Comparison of ENCODE assay signal across 1 cellular context in the genomic region with DNA sequence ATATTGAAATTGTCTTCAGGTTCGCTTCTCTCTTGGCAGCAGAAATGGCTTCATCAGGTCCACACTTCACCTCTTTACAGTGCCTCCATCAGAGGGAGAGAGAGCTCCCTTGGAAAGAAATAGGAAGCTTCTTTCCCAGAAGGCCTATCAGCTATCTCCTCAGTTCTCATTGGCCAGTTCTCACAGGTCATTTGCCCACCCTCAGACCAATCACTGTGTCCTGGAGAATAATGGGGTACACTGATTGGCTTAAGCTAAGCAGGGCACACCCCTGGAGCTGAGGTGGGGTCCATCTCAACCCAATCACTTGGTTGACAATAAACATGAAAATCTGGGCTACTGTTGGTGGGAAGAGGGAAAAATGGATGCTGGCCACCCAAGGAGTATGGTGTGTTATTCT.
TF ChIP-seq lines count a peak whose summit lies in the region.

No MANE protein-coding gene starts in this region.

TF ChIP-seq in IMR-90, 13 proteins besides CTCF, POLR2A, EP300 and RAD21:
- no peak for TF ChIP-seq NFE2L2 (IDR thresholded peaks at IDR 0.05; ENCODE audit: low read depth, low read length)
- no peak for TF ChIP-seq MAFK (IDR thresholded peaks at IDR 0.05; ENCODE audit: low read depth, low read length)
- TF ChIP-seq CHD1 (IDR thresholded peaks at IDR 0.05; ENCODE audit: low read depth, low read length), result no peak
- TF ChIP-seq SMC3 (IDR thresholded peaks at IDR 0.05; ENCODE audit: low read depth, low read length), result no peak
- TF ChIP-seq, protein P1, sequence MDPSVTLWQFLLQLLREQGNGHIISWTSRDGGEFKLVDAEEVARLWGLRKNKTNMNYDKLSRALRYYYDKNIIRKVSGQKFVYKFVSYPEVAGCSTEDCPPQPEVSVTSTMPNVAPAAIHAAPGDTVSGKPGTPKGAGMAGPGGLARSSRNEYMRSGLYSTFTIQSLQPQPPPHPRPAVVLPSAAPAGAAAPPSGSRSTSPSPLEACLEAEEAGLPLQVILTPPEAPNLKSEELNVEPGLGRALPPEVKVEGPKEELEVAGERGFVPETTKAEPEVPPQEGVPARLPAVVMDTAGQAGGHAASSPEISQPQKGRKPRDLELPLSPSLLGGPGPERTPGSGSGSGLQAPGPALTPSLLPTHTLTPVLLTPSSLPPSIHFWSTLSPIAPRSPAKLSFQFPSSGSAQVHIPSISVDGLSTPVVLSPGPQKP (IDR thresholded peaks at IDR 0.05; ENCODE audit: borderline replicate concordance, low read depth, low read length), result no peak
- TF ChIP-seq, protein P2, sequence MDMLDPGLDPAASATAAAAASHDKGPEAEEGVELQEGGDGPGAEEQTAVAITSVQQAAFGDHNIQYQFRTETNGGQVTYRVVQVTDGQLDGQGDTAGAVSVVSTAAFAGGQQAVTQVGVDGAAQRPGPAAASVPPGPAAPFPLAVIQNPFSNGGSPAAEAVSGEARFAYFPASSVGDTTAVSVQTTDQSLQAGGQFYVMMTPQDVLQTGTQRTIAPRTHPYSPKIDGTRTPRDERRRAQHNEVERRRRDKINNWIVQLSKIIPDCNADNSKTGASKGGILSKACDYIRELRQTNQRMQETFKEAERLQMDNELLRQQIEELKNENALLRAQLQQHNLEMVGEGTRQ (IDR thresholded peaks at IDR 0.05; ENCODE audit: low read depth, low read length), result no peak
- no peak for TF ChIP-seq RCOR1 (IDR thresholded peaks at IDR 0.05; ENCODE audit: insufficient replicate concordance, low read length)
- no peak for TF ChIP-seq CEBPB (IDR thresholded peaks at IDR 0.05; ENCODE audit: low read depth, low read length)
- TF ChIP-seq FOS (IDR thresholded peaks at IDR 0.05; ENCODE audit: low read depth, low read length), result no peak
- no peak for TF ChIP-seq BHLHE40 (IDR thresholded peaks at IDR 0.05; ENCODE audit: low read depth, low read length)
- no peak for TF ChIP-seq MXI1 (IDR thresholded peaks at IDR 0.05; ENCODE audit: borderline replicate concordance, low read depth, low read length)
- no peak for TF ChIP-seq MAZ (IDR thresholded peaks at IDR 0.05; ENCODE audit: borderline replicate concordance, low read depth, low read length)
- no peak for TF ChIP-seq RFX5 (IDR thresholded peaks at IDR 0.05; ENCODE audit: low read depth, low read length)
